In genomic region chrY:19744381-19745378, GRCh38 we compare ENCODE assay signal across 1 cellular context.
TF ChIP-seq lines count a peak whose summit lies in the region.

TSS of gene KDM5D (minus strand) at chrY:19744726. CDS start at chrY:19744534, 192 bp downstream.

TF ChIP-seq in H1, 55 proteins besides CTCF, POLR2A, EP300 and RAD21:
- TF ChIP-seq RNF2 (IDR thresholded peaks at IDR 0.05; ENCODE audit: borderline replicate concordance, low read depth, low read length, missing control alignments, poor library complexity, severe bottlenecking) (no peak), POLR2AphosphoS5 (IDR thresholded peaks at IDR 0.05; ENCODE audit: low read depth, low read length) (peak; percentile 74; the same call in 1 of the 2 replicates), YY1 (IDR thresholded peaks at IDR 0.05; ENCODE audit: low read depth, low read length) (peak; percentile 57; the same call in 1 of the 2 replicates), TBP (IDR thresholded peaks at IDR 0.05; ENCODE audit: low read depth, low read length) (peak; percentile 87), SP1 (IDR thresholded peaks at IDR 0.05; ENCODE audit: low read depth, low read length) (0 out of 2 replicates have a peak, but pooled peaks have one; percentile 6), CHD2 (IDR thresholded peaks at IDR 0.05; ENCODE audit: low read length) (peak; percentile 91), RBBP5 (IDR thresholded peaks at IDR 0.05; ENCODE audit: borderline replicate concordance, low read depth, low read length) (peak; percentile 22; the same call in 1 of the 2 replicates), TAF1 (IDR thresholded peaks at IDR 0.05; ENCODE audit: low read depth, low read length) (peak; percentile 93), PHF8 (conservative IDR thresholded peaks at IDR 0.05; ENCODE audit: low read depth, low read length) (peak; percentile 80), USF2 (IDR thresholded peaks at IDR 0.05; ENCODE audit: low read length) (no peak), ASH2L (IDR thresholded peaks at IDR 0.05; ENCODE audit: low read length) (peak; percentile 73), HDAC6 (IDR thresholded peaks at IDR 0.05; ENCODE audit: low read depth, low read length) (no peak), TAF7 (optimal IDR thresholded peaks at IDR 0.05; ENCODE audit: borderline replicate concordance, low read depth, low read length) (peak; percentile 66), SIX5 (IDR thresholded peaks at IDR 0.05; ENCODE audit: low read depth, low read length) (no peak)
